In the genomic region with DNA sequence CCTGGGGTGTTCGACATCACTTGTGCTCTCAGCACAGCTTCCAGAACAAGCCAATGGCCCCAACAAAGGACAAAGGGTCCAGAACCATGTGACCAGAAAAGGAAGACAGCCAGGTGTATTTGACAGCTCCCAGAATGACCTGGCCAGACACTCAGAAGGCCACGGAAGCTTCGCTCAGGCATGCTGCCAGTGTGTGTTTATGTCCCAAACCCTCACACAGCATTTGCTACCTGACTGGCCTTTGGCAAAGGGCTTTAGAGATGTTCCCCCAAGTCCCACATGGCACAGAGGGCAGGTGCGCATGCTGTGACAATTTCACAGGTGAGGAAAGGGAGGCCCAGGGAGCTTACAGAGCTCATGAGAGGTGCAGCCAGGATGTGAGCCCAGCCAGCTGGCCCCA, we compare ENCODE assay signal across 1 cellular context.
TF ChIP-seq lines count a peak whose summit lies in the region.

No MANE protein-coding gene starts in this region.

TF ChIP-seq in GM23338, 12 proteins besides CTCF, POLR2A, EP300 and RAD21 (continued from another document):
- TF ChIP-seq, protein P1, sequence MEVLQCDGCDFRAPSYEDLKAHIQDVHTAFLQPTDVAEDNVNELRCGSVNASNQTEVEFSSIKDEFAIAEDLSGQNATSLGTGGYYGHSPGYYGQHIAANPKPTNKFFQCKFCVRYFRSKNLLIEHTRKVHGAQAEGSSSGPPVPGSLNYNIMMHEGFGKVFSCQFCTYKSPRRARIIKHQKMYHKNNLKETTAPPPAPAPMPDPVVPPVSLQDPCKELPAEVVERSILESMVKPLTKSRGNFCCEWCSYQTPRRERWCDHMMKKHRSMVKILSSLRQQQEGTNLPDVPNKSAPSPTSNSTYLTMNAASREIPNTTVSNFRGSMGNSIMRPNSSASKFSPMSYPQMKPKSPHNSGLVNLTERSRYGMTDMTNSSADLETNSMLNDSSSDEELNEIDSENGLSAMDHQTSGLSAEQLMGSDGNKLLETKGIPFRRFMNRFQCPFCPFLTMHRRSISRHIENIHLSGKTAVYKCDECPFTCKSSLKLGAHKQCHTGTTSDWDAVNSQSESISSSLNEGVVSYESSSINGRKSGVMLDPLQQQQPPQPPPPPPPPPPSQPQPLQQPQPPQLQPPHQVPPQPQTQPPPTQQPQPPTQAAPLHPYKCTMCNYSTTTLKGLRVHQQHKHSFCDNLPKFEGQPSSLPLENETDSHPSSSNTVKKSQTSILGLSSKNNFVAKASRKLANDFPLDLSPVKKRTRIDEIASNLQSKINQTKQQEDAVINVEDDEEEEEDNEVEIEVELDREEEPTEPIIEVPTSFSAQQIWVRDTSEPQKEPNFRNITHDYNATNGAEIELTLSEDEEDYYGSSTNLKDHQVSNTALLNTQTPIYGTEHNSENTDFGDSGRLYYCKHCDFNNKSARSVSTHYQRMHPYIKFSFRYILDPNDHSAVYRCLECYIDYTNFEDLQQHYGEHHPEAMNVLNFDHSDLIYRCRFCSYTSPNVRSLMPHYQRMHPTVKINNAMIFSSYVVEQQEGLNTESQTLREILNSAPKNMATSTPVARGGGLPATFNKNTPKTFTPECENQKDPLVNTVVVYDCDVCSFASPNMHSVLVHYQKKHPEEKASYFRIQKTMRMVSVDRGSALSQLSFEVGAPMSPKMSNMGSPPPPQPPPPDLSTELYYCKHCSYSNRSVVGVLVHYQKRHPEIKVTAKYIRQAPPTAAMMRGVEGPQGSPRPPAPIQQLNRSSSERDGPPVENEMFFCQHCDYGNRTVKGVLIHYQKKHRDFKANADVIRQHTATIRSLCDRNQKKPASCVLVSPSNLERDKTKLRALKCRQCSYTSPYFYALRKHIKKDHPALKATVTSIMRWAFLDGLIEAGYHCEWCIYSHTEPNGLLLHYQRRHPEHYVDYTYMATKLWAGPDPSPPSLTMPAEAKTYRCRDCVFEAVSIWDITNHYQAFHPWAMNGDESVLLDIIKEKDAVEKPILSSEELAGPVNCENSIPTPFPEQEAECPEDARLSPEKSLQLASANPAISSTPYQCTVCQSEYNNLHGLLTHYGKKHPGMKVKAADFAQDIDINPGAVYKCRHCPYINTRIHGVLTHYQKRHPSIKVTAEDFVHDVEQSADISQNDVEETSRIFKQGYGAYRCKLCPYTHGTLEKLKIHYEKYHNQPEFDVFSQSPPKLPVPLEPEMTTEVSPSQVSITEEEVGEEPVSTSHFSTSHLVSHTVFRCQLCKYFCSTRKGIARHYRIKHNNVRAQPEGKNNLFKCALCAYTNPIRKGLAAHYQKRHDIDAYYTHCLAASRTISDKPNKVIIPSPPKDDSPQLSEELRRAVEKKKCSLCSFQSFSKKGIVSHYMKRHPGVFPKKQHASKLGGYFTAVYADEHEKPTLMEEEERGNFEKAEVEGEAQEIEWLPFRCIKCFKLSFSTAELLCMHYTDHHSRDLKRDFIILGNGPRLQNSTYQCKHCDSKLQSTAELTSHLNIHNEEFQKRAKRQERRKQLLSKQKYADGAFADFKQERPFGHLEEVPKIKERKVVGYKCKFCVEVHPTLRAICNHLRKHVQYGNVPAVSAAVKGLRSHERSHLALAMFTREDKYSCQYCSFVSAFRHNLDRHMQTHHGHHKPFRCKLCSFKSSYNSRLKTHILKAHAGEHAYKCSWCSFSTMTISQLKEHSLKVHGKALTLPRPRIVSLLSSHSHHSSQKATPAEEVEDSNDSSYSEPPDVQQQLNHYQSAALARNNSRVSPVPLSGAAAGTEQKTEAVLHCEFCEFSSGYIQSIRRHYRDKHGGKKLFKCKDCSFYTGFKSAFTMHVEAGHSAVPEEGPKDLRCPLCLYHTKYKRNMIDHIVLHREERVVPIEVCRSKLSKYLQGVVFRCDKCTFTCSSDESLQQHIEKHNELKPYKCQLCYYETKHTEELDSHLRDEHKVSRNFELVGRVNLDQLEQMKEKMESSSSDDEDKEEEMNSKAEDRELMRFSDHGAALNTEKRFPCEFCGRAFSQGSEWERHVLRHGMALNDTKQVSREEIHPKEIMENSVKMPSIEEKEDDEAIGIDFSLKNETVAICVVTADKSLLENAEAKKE (CRISPR knock-in tag; IDR thresholded peaks at IDR 0.05) = no peak
- TF ChIP-seq JUNB (IDR thresholded peaks at IDR 0.05; ENCODE audit: unreplicated experiment) = no peak
- no peak for TF ChIP-seq ZNF331 (CRISPR knock-in tag; IDR thresholded peaks at IDR 0.05; ENCODE audit: low read depth)
- no peak for TF ChIP-seq NANOG (IDR thresholded peaks at IDR 0.05; ENCODE audit: borderline replicate concordance)
- no peak for TF ChIP-seq POLR2AphosphoS5 (IDR thresholded peaks at IDR 0.05; ENCODE audit: low read depth)
- TF ChIP-seq, protein P2, sequence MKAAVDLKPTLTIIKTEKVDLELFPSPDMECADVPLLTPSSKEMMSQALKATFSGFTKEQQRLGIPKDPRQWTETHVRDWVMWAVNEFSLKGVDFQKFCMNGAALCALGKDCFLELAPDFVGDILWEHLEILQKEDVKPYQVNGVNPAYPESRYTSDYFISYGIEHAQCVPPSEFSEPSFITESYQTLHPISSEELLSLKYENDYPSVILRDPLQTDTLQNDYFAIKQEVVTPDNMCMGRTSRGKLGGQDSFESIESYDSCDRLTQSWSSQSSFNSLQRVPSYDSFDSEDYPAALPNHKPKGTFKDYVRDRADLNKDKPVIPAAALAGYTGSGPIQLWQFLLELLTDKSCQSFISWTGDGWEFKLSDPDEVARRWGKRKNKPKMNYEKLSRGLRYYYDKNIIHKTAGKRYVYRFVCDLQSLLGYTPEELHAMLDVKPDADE (IDR thresholded peaks at IDR 0.05) = no peak
